ENCODE assay signal across 19 cellular contexts in the genomic region with DNA sequence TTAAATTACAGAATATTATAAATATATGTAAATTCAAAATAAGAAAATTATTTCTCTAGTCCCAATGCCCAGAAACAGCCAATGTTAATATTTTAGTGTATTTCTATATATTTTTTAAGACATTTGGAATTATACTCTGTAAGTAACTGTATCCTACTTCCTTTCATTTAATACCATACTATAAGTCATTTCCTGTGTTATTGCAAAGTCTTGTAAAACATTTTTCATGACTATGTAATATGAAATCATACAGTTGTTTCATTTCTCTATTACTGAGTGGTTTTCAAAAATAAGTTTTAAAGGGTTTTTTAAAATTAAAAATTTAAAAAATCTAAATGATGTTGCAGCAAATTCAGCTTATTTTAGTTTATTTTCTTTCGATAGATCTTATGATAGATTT. TPM values are rescaled to one million over a fixed set of nuclear protein-coding genes. Genes with fewer than 3 reads are reported as not detected.
A peak's percentile ranks its signal among the peaks of the same experiment; 100 is the strongest.
DNase-seq lines count a peak whose midpoint lies in the region; ATAC-seq, FAIRE-seq and TF ChIP-seq lines count a peak whose summit lies in the region.
"Had no signal": no experiment of that assay in that cellular context is flagged by ENCODE, and none has a peak within 500 bp of the region (broad histone marks: within the 10 kb centered on the region; RNA-seq: fewer than 3 reads in every experiment).

No MANE protein-coding gene starts in this region.

- intact Hi-C loops in pancreas (cut with DNase I) = loop anchor here in 1 of 3 donors (10.0 kb wide), 1 partner anchor 502 kb away; no protein-coding TSS in a partner anchor
- intact Hi-C loops in Right ventricle myocardium superior (cut with DNase I) = no loop called here

- no peaks in the 10 kb centered on the region for H3K27me3 ChIP-seq in pancreas
- H3K27me3 ChIP-seq: BLaER1 had no signal

- peaks cover 0 to 7% (median 5%) of the 10 kb centered on the region in 3 donors for H3K4me1 ChIP-seq in pancreas

- DNase-seq in activated T-cell treated with anti-CD3 and anti-CD28 coated beads, Interleukin-2, amount 50 U/mL, for 24 hours = no peak
- no peak for DNase-seq in activated T-cell treated with anti-CD3 and anti-CD28 coated beads, Interleukin-2, amount 50 U/mL, for 4 hours
- DNase-seq in RKO (ENCODE audit: low spot score) (peak; percentile 21), pancreas (no peak), Right ventricle myocardium superior (no peak), hepatic stellate cell (ENCODE audit: low spot score) (no peak)
- DNase-seq: CD8-positive, alpha-beta memory T cell; COR-L47; DMS 273 treated with DMSO at 0.1 percent for 48 hours; H9 had no signal

- no peak overlapping the region for H3K27ac Mint-ChIP-seq in activated T-cell treated with anti-CD3 and anti-CD28 coated beads, Interleukin-2, amount 50 U/mL, for 24 hours
- H3K27ac Mint-ChIP-seq: H9 had no signal

- no peak for TF ChIP-seq CTCF in pancreas (IDR thresholded peaks at IDR 0.05)

- H3K36me3 ChIP-seq in pancreas = peaks cover 0 to 8% (median 0%) of the 10 kb centered on the region in 3 donors

- FAIRE-seq in endometrium (lab: Jason Lieb, UNC) (peak; percentile 18), pancreas (lab: Jason Lieb, UNC) (peak; percentile 45)
- FAIRE-seq: G401.6, GM12891, GM19239, H1, HepG2 had no signal

- H3K9me3 Mint-ChIP-seq in activated T-cell treated with anti-CD3 and anti-CD28 coated beads, Interleukin-2, amount 50 U/mL, for 24 hours = no peaks in the 10 kb centered on the region
- no peaks in the 10 kb centered on the region for H3K9me3 Mint-ChIP-seq in activated T-cell treated with anti-CD3 and anti-CD28 coated beads, Interleukin-2, amount 50 U/mL, for 4 hours
- H3K9me3 Mint-ChIP-seq: CD8-positive, alpha-beta memory T cell had no signal

- H3K4me3 ChIP-seq in pancreas = no peak overlapping the region

- peaks cover 69% of the 10 kb centered on the region for H3K4me1 Mint-ChIP-seq in activated T-cell treated with anti-CD3 and anti-CD28 coated beads, Interleukin-2, amount 50 U/mL, for 24 hours (ENCODE audit: low read depth)
- peaks cover 74% of the 10 kb centered on the region for H3K4me1 Mint-ChIP-seq in activated T-cell treated with anti-CD3 and anti-CD28 coated beads, Interleukin-2, amount 50 U/mL, for 4 hours (ENCODE audit: low read depth)

- no peaks in the 10 kb centered on the region for H3K9me3 ChIP-seq in pancreas

- no peak for ATAC-seq in activated T-cell treated with anti-CD3 and anti-CD28 coated beads, Interleukin-2, amount 50 U/mL, for 4 hours
- ATAC-seq in pancreas = no peak
- ATAC-seq in Right ventricle myocardium superior (ENCODE audit: poor library complexity) = no peak
- ATAC-seq in HG03457 (IDR thresholded peaks at IDR 0.05; ENCODE audit: unreplicated experiment) = no peak
- ATAC-seq: HepG2 had no signal

- H3K4me3 Mint-ChIP-seq in activated T-cell treated with anti-CD3 and anti-CD28 coated beads, Interleukin-2, amount 50 U/mL, for 24 hours = peak overlapping the region; percentile 96
- H3K4me3 Mint-ChIP-seq in activated T-cell treated with anti-CD3 and anti-CD28 coated beads, Interleukin-2, amount 50 U/mL, for 4 hours = no peak overlapping the region
- H3K4me3 Mint-ChIP-seq: H9 had no signal

- H3K27me3 Mint-ChIP-seq in activated T-cell treated with anti-CD3 and anti-CD28 coated beads, Interleukin-2, amount 50 U/mL, for 24 hours = no peaks in the 10 kb centered on the region
- H3K27me3 Mint-ChIP-seq in activated T-cell treated with anti-CD3 and anti-CD28 coated beads, Interleukin-2, amount 50 U/mL, for 4 hours (ENCODE audit: low read depth) = no peaks in the 10 kb centered on the region

- no peak overlapping the region for H3K27ac ChIP-seq in pancreas
- H3K27ac ChIP-seq: 22Rv1 had no signal

- 0% methylated on average over 1 of the region's 1 CpG for WGBS in pancreas, 2 donors

- peaks cover 41% of the 10 kb centered on the region for H3K36me3 Mint-ChIP-seq in activated T-cell treated with anti-CD3 and anti-CD28 coated beads, Interleukin-2, amount 50 U/mL, for 24 hours (ENCODE audit: low read depth)
- peaks cover 23% of the 10 kb centered on the region for H3K36me3 Mint-ChIP-seq in activated T-cell treated with anti-CD3 and anti-CD28 coated beads, Interleukin-2, amount 50 U/mL, for 4 hours (ENCODE audit: insufficient read depth)

RNA-seq across cellular contexts. Expression of a gene that starts 2.0 kb away (rescaled TPM):
- total RNA-seq in activated T-cell treated with anti-CD3 and anti-CD28 coated beads, Interleukin-2, amount 50 U/mL, for 4 hours = 1 to 10 TPM; 1.7 to 2.5 (median 2.0) TPM
- total RNA-seq in pancreas = 1 to 10 TPM; 1.1 to 7.0 (median 2.7) TPM
- polyA plus RNA-seq in pancreas = 1 to 10 TPM; 1.8 to 2.8 TPM
- total RNA-seq in Right ventricle myocardium superior = 3.3 TPM

RNA-seq across cellular contexts. Expression of a gene that starts 17.1 kb away (rescaled TPM):
- 10 to 100 TPM; 38.8 to 62.8 (median 53.6) TPM for total RNA-seq in activated T-cell treated with anti-CD3 and anti-CD28 coated beads, Interleukin-2, amount 50 U/mL, for 4 hours
- total RNA-seq in pancreas (1 to 10 TPM; 1.8 to 4.4 (median 2.7) TPM), Right ventricle myocardium superior (1.0 TPM)
- 10 to 100 TPM in 1 of 2 donors, 1 to 10 TPM in 1; 8.0 to 19.3 TPM for polyA plus RNA-seq in pancreas
- total RNA-seq: HepG2 had no signal
- polyA plus RNA-seq: HepG2 had no signal

Comparison
In these comparisons a context has a peak if more than half of its experiments do, and no peak if none do; other contexts are left out.
1. RNA of a gene that starts 17.1 kb away (total RNA-seq): 38.8 to 62.8 TPM in activated T-cell treated with anti-CD3 and anti-CD28 coated beads, Interleukin-2, amount 50 U/mL, for 4 hours; 1.8 to 4.4 TPM in pancreas and 1.0 TPM in Right ventricle myocardium superior (single experiment); every median in the first group is over 4 times any median in the second.